10 cellular contexts compared by ENCODE assay signal in genomic region chr12:57517187-57517586, GRCh38. TPM values are rescaled to one million over a fixed set of nuclear protein-coding genes. Genes with fewer than 3 reads are reported as not detected.
A peak's percentile ranks its signal among the peaks of the same experiment; 100 is the strongest.
DNase-seq lines count a peak whose midpoint lies in the region; ATAC-seq, FAIRE-seq and TF ChIP-seq lines count a peak whose summit lies in the region.
"Had no signal": no experiment of that assay in that cellular context is flagged by ENCODE, and none has a peak within 500 bp of the region (broad histone marks: within the 10 kb centered on the region; RNA-seq: fewer than 3 reads in every experiment).

No MANE protein-coding gene starts in this region.

- no peak for ATAC-seq in GM21619 (IDR thresholded peaks at IDR 0.05; ENCODE audit: unreplicated experiment)
- ATAC-seq in HG03565 (IDR thresholded peaks at IDR 0.05; ENCODE audit: unreplicated experiment) = no peak

- TF ChIP-seq EP300 in tibial nerve (IDR thresholded peaks at IDR 0.05) = no peak

- 35 to 86% methylated on average over 1 of the region's 1 CpG for WGBS in tibial nerve, 2 donors

- peak overlapping the region; percentile 89 for H3K4me3 Mint-ChIP-seq in HFFc6

- no peak for TF ChIP-seq CTCF in C4-2B (conservative IDR thresholded peaks at IDR 0.05)
- TF ChIP-seq CTCF in HFFc6 (IDR thresholded peaks at IDR 0.05) = no peak
- no peak for TF ChIP-seq CTCF in bronchial epithelial cell (IDR thresholded peaks at IDR 0.05; ENCODE audit: insufficient read depth, low read length, severe bottlenecking)
- no peak for TF ChIP-seq CTCF in neutrophil (IDR thresholded peaks at IDR 0.05)
- TF ChIP-seq CTCF in tibial nerve (IDR thresholded peaks at IDR 0.05) = no peak

- no peak for TF ChIP-seq POLR2A in tibial nerve (IDR thresholded peaks at IDR 0.05)

- H3K36me3 ChIP-seq in bronchial epithelial cell (ENCODE audit: control insufficient read depth, insufficient read depth, low read length) (peaks cover 39% of the 10 kb centered on the region), neutrophil (peaks cover 66% of the 10 kb centered on the region), tibial nerve (peaks cover 5 to 53% (median 35%) of the 10 kb centered on the region in 3 donors)

- H3K9me3 Mint-ChIP-seq in HFFc6 = no peaks in the 10 kb centered on the region

- H3K9me3 ChIP-seq in neutrophil = no peaks in the 10 kb centered on the region
- H3K9me3 ChIP-seq in tibial nerve = no peaks in the 10 kb centered on the region

- peak overlapping the region; percentile 99 for H3K27ac Mint-ChIP-seq in HFFc6

- H3K36me3 Mint-ChIP-seq in HFFc6 (ENCODE audit: low read depth) = peaks cover 68% of the 10 kb centered on the region

- DNase-seq in HFFc6 = peak; percentile 64
- DNase-seq in bronchial epithelial cell (ENCODE audit: low read depth) = peak; percentile 17
- no peak for DNase-seq in hypothalamus (lab: John Stamatoyannopoulos, UW)
- DNase-seq in tibial nerve (ENCODE audit: low spot score in 2 of 2) = no peak
- DNase-seq: amniotic stem cell had no signal

- H3K4me1 Mint-ChIP-seq in HFFc6 (ENCODE audit: low read depth) = peaks cover 50% of the 10 kb centered on the region

- no peak for FAIRE-seq in bronchial epithelial cell (lab: Jason Lieb, UNC)

- H3K4me3 ChIP-seq in bronchial epithelial cell (ENCODE audit: low read depth, low read length) = no peak overlapping the region
- no peak overlapping the region for H3K4me3 ChIP-seq in neutrophil (ENCODE audit: low read depth in 1 of 2, low read length in 1 of 2)
- H3K4me3 ChIP-seq in tibial nerve = no peak overlapping the region
- H3K4me3 ChIP-seq: lung had no signal

- H3K27ac ChIP-seq in C4-2B = peak overlapping the region; percentile 38
- peak overlapping the region; percentile 100 for H3K27ac ChIP-seq in neutrophil
- peak overlapping the region in 2 of 4 donors; percentile 23 to 100 for H3K27ac ChIP-seq in tibial nerve

- H3K27me3 ChIP-seq in bronchial epithelial cell (ENCODE audit: control insufficient read depth, insufficient read depth, low read length) = no peaks in the 10 kb centered on the region
- no peaks in the 10 kb centered on the region for H3K27me3 ChIP-seq in neutrophil
- no peaks in the 10 kb centered on the region for H3K27me3 ChIP-seq in tibial nerve

- H3K4me1 ChIP-seq in neutrophil (ENCODE audit: control insufficient read depth in 1 of 2, insufficient read depth in 1 of 2, low read depth in 1 of 2, low read length in 1 of 2) = peaks cover 30 to 34% of the 10 kb centered on the region in 2 experiments
- H3K4me1 ChIP-seq in tibial nerve = peaks cover 0 to 49% (median 36%) of the 10 kb centered on the region in 4 donors

- H3K27me3 Mint-ChIP-seq in HFFc6 (ENCODE audit: insufficient read depth) = peaks cover 16% of the 10 kb centered on the region

RNA-seq across cellular contexts. Expression of gene DDIT3, which starts 3.1 kb away (rescaled TPM):
- 10 to 100 TPM in 4 of 6 experiments, 1 to 10 TPM in 2; 9.4 to 10.8 (median 10.2) TPM for total RNA-seq in HFFc6 (2021; fragmentation: NEBNext Ultra II Directional; extraction: Animal tissue kit (Norgen Biotek cat#: 25700))
- 213 and 231 TPM in 2 replicates for total RNA-seq in bronchial epithelial cell
- total RNA-seq in tibial nerve = 10 to 100 TPM; 35.2 to 49.2 (median 42.1) TPM

RNA-seq across cellular contexts. Expression of gene MBD6, which starts 5.4 kb away (rescaled TPM):
- 10 to 100 TPM; 40.7 to 43.6 (median 42.1) TPM for total RNA-seq in HFFc6 (2021; fragmentation: NEBNext Ultra II Directional; extraction: Animal tissue kit (Norgen Biotek cat#: 25700))
- 5.0 and 5.1 TPM in 2 replicates for total RNA-seq in bronchial epithelial cell
- total RNA-seq in tibial nerve = 10 to 100 TPM; 23.0 to 49.2 (median 40.9) TPM

RNA-seq across cellular contexts. Expression of gene MARS1, which starts 29.3 kb away (rescaled TPM):
- 100 to 1,000 TPM; 179 to 207 (median 193) TPM for total RNA-seq in HFFc6 (2021; fragmentation: NEBNext Ultra II Directional; extraction: Animal tissue kit (Norgen Biotek cat#: 25700))
- total RNA-seq in bronchial epithelial cell (374 and 477 TPM in 2 replicates), tibial nerve (100 to 1,000 TPM in 1 of 4 donors, 10 to 100 TPM in 3; 53.5 to 101 (median 74.2) TPM)

RNA-seq across cellular contexts. Expression of gene DCTN2, which starts 29.8 kb away (rescaled TPM):
- total RNA-seq in HFFc6 (2021; fragmentation: NEBNext Ultra II Directional; extraction: Animal tissue kit (Norgen Biotek cat#: 25700)) = 100 to 1,000 TPM; 110 to 123 (median 116) TPM
- total RNA-seq in bronchial epithelial cell = 65.8 and 87.9 TPM in 2 replicates
- total RNA-seq in tibial nerve = 100 to 1,000 TPM in 3 of 4 donors, 10 to 100 TPM in 1; 92.9 to 138 (median 130) TPM

RNA-seq across cellular contexts. Expression of gene KIF5A, which starts 32.7 kb away (rescaled TPM):
- 1 to 10 TPM; 1.0 to 1.8 (median 1.2) TPM for total RNA-seq in HFFc6 (2021; fragmentation: NEBNext Ultra II Directional; extraction: Animal tissue kit (Norgen Biotek cat#: 25700))
- under 0.01 and 0.26 TPM in 2 replicates for total RNA-seq in bronchial epithelial cell
- total RNA-seq in tibial nerve = 1 to 10 TPM; 1.9 to 4.8 (median 2.9) TPM

Comparison
In these comparisons a context has a peak if more than half of its experiments do, and no peak if none do; other contexts are left out.
1. DNase-seq: peak in HFFc6 (single experiment) and bronchial epithelial cell (single experiment); none in hypothalamus (0 of 51) and tibial nerve (0 of 2).